In genomic region chr5:14872070-14872989, GRCh38 we compare ENCODE assay signal across 8 cellular contexts. TPM values are rescaled to one million over a fixed set of nuclear protein-coding genes. Genes with fewer than 3 reads are reported as not detected.
DNase-seq lines count a peak whose midpoint lies in the region; ATAC-seq and TF ChIP-seq lines count a peak whose summit lies in the region.

No MANE protein-coding gene starts in this region.

- peak in 1 of 4 donors; percentile 45 for TF ChIP-seq POLR2A in esophagus squamous epithelium (IDR thresholded peaks at IDR 0.05)

- peak overlapping the region; percentile 89 for H3K4me3 Mint-ChIP-seq in activated T-cell treated with anti-CD3 and anti-CD28 coated beads, Interleukin-2, amount 50 U/mL, for 4 hours

- peak overlapping the region; percentile 89 to 97 (median 92) for H3K27ac ChIP-seq in esophagus squamous epithelium

- peaks cover 7% of the 10 kb centered on the region for H3K36me3 Mint-ChIP-seq in activated T-cell treated with anti-CD3 and anti-CD28 coated beads, Interleukin-2, amount 50 U/mL, for 4 hours (ENCODE audit: insufficient read depth)

- no peaks in the 10 kb centered on the region for H3K27me3 ChIP-seq in esophagus squamous epithelium

- intact Hi-C loops in esophagus squamous epithelium (cut with DNase I), result loop anchor here (10.0 kb wide), 1 partner anchor 122 kb away; no protein-coding TSS in a partner anchor

- no peaks in the 10 kb centered on the region for H3K36me3 ChIP-seq in esophagus squamous epithelium

- TF ChIP-seq CTCF in esophagus squamous epithelium (IDR thresholded peaks at IDR 0.05), result no peak

- H3K4me1 Mint-ChIP-seq in activated T-cell treated with anti-CD3 and anti-CD28 coated beads, Interleukin-2, amount 50 U/mL, for 4 hours (ENCODE audit: low read depth), result peaks cover 30% of the 10 kb centered on the region

- peak; percentile 37 for ATAC-seq in HG02938 (IDR thresholded peaks at IDR 0.05; ENCODE audit: unreplicated experiment)
- peak; percentile 32 to 35 for ATAC-seq in activated T-cell treated with anti-CD3 and anti-CD28 coated beads, Interleukin-2, amount 50 U/mL, for 4 hours
- peak; percentile 45 for ATAC-seq in stimulated activated naive CD8-positive, alpha-beta T cell treated with anti-CD3 and anti-CD28 coated beads, Interleukin-15, Interleukin-2, amounts not matched to agents 100 U/mL and 50 U/mL, for 24 hours

- H3K9me3 ChIP-seq in esophagus squamous epithelium, result no peaks in the 10 kb centered on the region

- H3K4me3 ChIP-seq in esophagus squamous epithelium, result peak overlapping the region; percentile 61 to 90 (median 75)

- H3K4me1 ChIP-seq in esophagus squamous epithelium, result peaks cover 0 to 42% (median 11%) of the 10 kb centered on the region in 3 donors

- no peaks in the 10 kb centered on the region for H3K9me3 Mint-ChIP-seq in activated T-cell treated with anti-CD3 and anti-CD28 coated beads, Interleukin-2, amount 50 U/mL, for 4 hours

- H3K27me3 Mint-ChIP-seq in activated T-cell treated with anti-CD3 and anti-CD28 coated beads, Interleukin-2, amount 50 U/mL, for 4 hours (ENCODE audit: low read depth), result no peaks in the 10 kb centered on the region

- 3 to 8% methylated on average over 14 to 21 of the region's 73 CpGs for WGBS in esophagus squamous epithelium, 2 donors

- DNase-seq in NCI-H187 (lab: John Stamatoyannopoulos, UW), result peak; percentile 37 to 50
- no peak for DNase-seq in NCI-H187 treated with DMSO at 0.1 percent for 48 hours (lab: John Stamatoyannopoulos, UW)
- peak; percentile 51 for DNase-seq in NCI-H748 treated with DMSO at 0.1 percent for 48 hours (lab: John Stamatoyannopoulos, UW)
- peak; percentile 39 for DNase-seq in activated T-cell treated with anti-CD3 and anti-CD28 coated beads, Interleukin-2, amount 50 U/mL, for 4 hours
- DNase-seq in esophagus squamous epithelium (lab: John Stamatoyannopoulos, UW), result peak; percentile 11
- DNase-seq in myocyte (ENCODE audit: low read depth), result peak; percentile 73
- peak; percentile 77 for DNase-seq in stimulated activated naive CD8-positive, alpha-beta T cell treated with anti-CD3 and anti-CD28 coated beads, Interleukin-15, Interleukin-2, amounts not matched to agents 100 U/mL and 50 U/mL, for 24 hours

RNA-seq across cellular contexts. Expression of gene ANKH, which starts 0.8 kb away (rescaled TPM):
- 100 to 1,000 TPM in 2 of 3 donors, 10 to 100 TPM in 1; 83.1 to 102 (median 101) TPM for total RNA-seq in activated T-cell treated with anti-CD3 and anti-CD28 coated beads, Interleukin-2, amount 50 U/mL, for 4 hours
- total RNA-seq in esophagus squamous epithelium, result 10 to 100 TPM; 10.0 to 38.0 (median 16.7) TPM
- 12.8 and 23.2 TPM in 2 replicates for total RNA-seq in myocyte
- polyA plus RNA-seq in myocyte (2012), result 80.7 TPM
